Comparison of ENCODE assay signal across 18 cellular contexts in the genomic region with DNA sequence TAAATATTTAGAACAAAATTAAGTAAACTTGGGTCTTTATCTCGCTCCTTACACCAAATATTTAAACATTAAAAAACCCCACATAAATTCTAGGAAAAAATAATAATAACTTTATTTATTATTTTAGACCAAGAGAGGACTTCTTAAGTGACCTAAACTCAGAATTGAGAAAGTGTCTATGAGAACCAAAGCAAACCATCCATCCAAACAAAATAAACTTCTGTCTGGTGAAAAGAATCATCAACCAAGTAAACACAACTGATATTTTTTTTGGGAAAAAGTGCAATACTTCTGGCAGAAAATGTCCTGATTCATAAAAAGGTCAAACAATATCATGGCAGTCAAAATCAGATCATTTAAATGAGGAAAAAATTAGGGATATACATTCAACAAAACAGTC.
DNase-seq lines count a peak whose midpoint lies in the region; ATAC-seq, FAIRE-seq and TF ChIP-seq lines count a peak whose summit lies in the region.
"Had no signal": no experiment of that assay in that cellular context is flagged by ENCODE, and none has a peak within 500 bp of the region (broad histone marks: within the 10 kb centered on the region; RNA-seq: fewer than 3 reads in every experiment).

No MANE protein-coding gene starts in this region.

- no peaks in the 10 kb centered on the region for H3K27me3 ChIP-seq in IMR-90 (ENCODE audit: control insufficient read depth, insufficient read depth, low read length)
- H3K27me3 ChIP-seq: BLaER1 had no signal

- H3K23ac ChIP-seq in IMR-90 (ENCODE audit: low read depth, low read length): no peak overlapping the region

- no CpG with 5 or more reads among the region's 1 CpG for WGBS in IMR-90 (ENCODE audit: extremely low coverage in 2 of 2, insufficient read length in 1 of 2), 2 experiments

- no peaks in the 10 kb centered on the region for H3K4me1 ChIP-seq in IMR-90 (ENCODE audit: control insufficient read depth, insufficient read depth, low read length)
- H3K4me1 ChIP-seq in kidney (ENCODE audit: control insufficient read depth in 1 of 2, insufficient read depth in 1 of 2, low read depth in 1 of 2, low read length in 2 of 2): no peaks in the 10 kb centered on the region
- H3K4me1 ChIP-seq: BLaER1, Caco-2 had no signal

- FAIRE-seq in kidney (lab: Jason Lieb, UNC): peak; percentile 21
- FAIRE-seq: GM12892, GM19239 had no signal

- no peak; the same call in 1 of the 2 replicates for ATAC-seq in IMR-90 (ENCODE audit: low read depth)
- no peak for ATAC-seq in GM18505 (IDR thresholded peaks at IDR 0.05; ENCODE audit: unreplicated experiment)
- ATAC-seq: CD8-positive, alpha-beta T cell; GM23338; HCT116 had no signal

- no peak overlapping the region for H3K4me2 ChIP-seq in IMR-90 (ENCODE audit: low read depth, low read length)
- H3K4me2 ChIP-seq: BLaER1, GM23338 had no signal

- POLR2A ChIA-PET in IMR-90 (lab: Charles Lee; ENCODE audit: unreplicated experiment): no interaction called here

- dilution Hi-C loops in IMR-90 (cut with HindIII; ENCODE audit: low sequenced_read_pairs, unreplicated experiment): no loop called here

- TF ChIP-seq CTCF in IMR-90 (conservative IDR thresholded peaks at IDR 0.05; ENCODE audit: low read depth, low read length): no peak
- TF ChIP-seq CTCF in kidney (IDR thresholded peaks at IDR 0.05; ENCODE audit: borderline replicate concordance, extremely low read depth, insufficient read depth): no peak

- H2BK20ac ChIP-seq in IMR-90 (ENCODE audit: low read depth, low read length): no peak overlapping the region

- DNase-seq in IMR-90: peak; percentile 2
- peak; percentile 16 for DNase-seq in brain pericyte (ENCODE audit: low read depth, low spot score)
- DNase-seq in kidney: no peak
- no peak for DNase-seq in activated CD4-positive, CD25-positive, alpha-beta regulatory T cell treated with anti-CD3 and anti-CD28 coated beads, Interleukin-2, amount 50 U/mL, for 72 hours
- no peak for DNase-seq in GM19240 (ENCODE audit: insufficient read length, low spot score)
- DNase-seq: Caco-2; CD4-positive, CD25-positive, alpha-beta regulatory T cell; CD8-positive, alpha-beta T cell; DMS153; DND-41; H9 had no signal

- H4K8ac ChIP-seq in IMR-90 (ENCODE audit: low read depth in 2 of 2, low read length in 2 of 2): no peak overlapping the region

- H2BK120ac ChIP-seq in IMR-90 (ENCODE audit: low read depth, low read length): no peak overlapping the region

- H2AK5ac ChIP-seq in IMR-90 (ENCODE audit: low read depth, low read length): no peak overlapping the region

- H4K91ac ChIP-seq in IMR-90 (ENCODE audit: insufficient read depth, low read depth, low read length): no peak overlapping the region

- TF ChIP-seq RAD21 in IMR-90 (IDR thresholded peaks at IDR 0.05; ENCODE audit: low read length): no peak

- H3K9ac ChIP-seq in IMR-90 (ENCODE audit: low read depth, low read length) (no peak overlapping the region), kidney (ENCODE audit: low read length in 2 of 2) (no peak overlapping the region)
- H3K9ac ChIP-seq: BLaER1 had no signal

- no TSS peak for BruUV-seq in IMR-90 (replicated peaks; lab: Mats Ljungman, UMichigan)

- no peak overlapping the region for H2AK9ac ChIP-seq in IMR-90 (replicated peaks; ENCODE audit: low read depth, low read length, poor library complexity)

- no peaks in the 10 kb centered on the region for H3K9me1 ChIP-seq in IMR-90 (ENCODE audit: insufficient read depth, low read length)

- in situ Hi-C loops in IMR-90 (cut with MboI; ENCODE audit: low sequenced_read_pairs): no loop called here

- H2BK5ac ChIP-seq in IMR-90 (ENCODE audit: low read depth, low read length, poor library complexity, severe bottlenecking): no peak overlapping the region

- no peak overlapping the region for H2BK15ac ChIP-seq in IMR-90 (ENCODE audit: low read depth, low read length)

- intact Hi-C loops in IMR-90 (cut with micrococcal nuclease): no loop called here
- intact Hi-C loops in kidney (cut with DNase I): no loop called here

- H3K36me3 ChIP-seq in IMR-90 (ENCODE audit: control insufficient read depth, insufficient read depth, low read length) (no peaks in the 10 kb centered on the region), kidney (ENCODE audit: control insufficient read depth in 1 of 2, insufficient read depth in 2 of 2, low read length in 2 of 2) (no peaks in the 10 kb centered on the region)
- H3K36me3 ChIP-seq: BLaER1 had no signal

- H4K20me1 ChIP-seq in IMR-90 (ENCODE audit: insufficient read depth, low read length): no peaks in the 10 kb centered on the region
- H4K20me1 ChIP-seq: BLaER1 had no signal

- H3K9me3 ChIP-seq in IMR-90 (ENCODE audit: control insufficient read depth, insufficient read depth, low read length) (no peaks in the 10 kb centered on the region), kidney (ENCODE audit: control insufficient read depth in 1 of 2, low read length in 2 of 2) (no peaks in the 10 kb centered on the region)
- H3K9me3 ChIP-seq: BLaER1, Caco-2 had no signal

- no peak overlapping the region for H3K4ac ChIP-seq in IMR-90 (ENCODE audit: low read depth, low read length)

- H3K79me1 ChIP-seq in IMR-90 (ENCODE audit: low read depth in 1 of 2, low read length in 2 of 2): no peaks in the 10 kb centered on the region

- H4K5ac ChIP-seq in IMR-90 (ENCODE audit: low read depth, low read length): no peak overlapping the region

- H3K4me3 ChIP-seq in IMR-90 (ENCODE audit: insufficient read depth, low read depth, low read length) (no peak overlapping the region), kidney (ENCODE audit: low read length in 2 of 2) (no peak overlapping the region)
- H3K4me3 ChIP-seq: BLaER1, GM23338 had no signal

- TF ChIP-seq POLR2A in IMR-90 (IDR thresholded peaks at IDR 0.05; ENCODE audit: low read depth, low read length): no peak
- no peak for TF ChIP-seq POLR2A in GM18505 (IDR thresholded peaks at IDR 0.05; ENCODE audit: borderline replicate concordance, extremely low read depth, insufficient read depth, insufficient read length)

- H3K56ac ChIP-seq in IMR-90 (ENCODE audit: extremely low read depth, insufficient read depth, low read length): no peak overlapping the region

- no peak overlapping the region for H2AFZ ChIP-seq in IMR-90 (replicated peaks; ENCODE audit: low read length, poor library complexity)
- H2AFZ ChIP-seq: GM23338 had no signal

- H3K27ac ChIP-seq in IMR-90 (ENCODE audit: insufficient read depth, low read length) (no peak overlapping the region; the same call in 1 of the 2 replicates), kidney (ENCODE audit: low read depth in 2 of 2, low read length in 2 of 2) (no peak overlapping the region)
- H3K27ac ChIP-seq: BLaER1, C4-2B had no signal

- no peak overlapping the region for H3K14ac ChIP-seq in IMR-90 (replicated peaks; ENCODE audit: low read depth, low read length)

- no peak overlapping the region for H3K18ac ChIP-seq in IMR-90 (ENCODE audit: low read depth, low read length)

- CTCF ChIA-PET in IMR-90 (lab: Yijun Ruan, JAX): no interaction called here

TF ChIP-seq in IMR-90, 13 proteins besides CTCF, POLR2A, EP300 and RAD21:
- TF ChIP-seq RFX5 (IDR thresholded peaks at IDR 0.05; ENCODE audit: low read depth, low read length) (no peak), ELK1 (IDR thresholded peaks at IDR 0.05; ENCODE audit: borderline replicate concordance, low read depth, low read length) (no peak), SMC3 (IDR thresholded peaks at IDR 0.05; ENCODE audit: low read depth, low read length) (no peak)
TF ChIP-seq in IMR-90: peak in this region for 0.

Comparison
In these comparisons a context has a peak if more than half of its experiments do, and no peak if none do; other contexts are left out.
1. DNase-seq: peak in IMR-90 (single experiment) and brain pericyte (single experiment); none in kidney (single experiment), activated CD4-positive, CD25-positive, alpha-beta regulatory T cell treated with anti-CD3 and anti-CD28 coated beads, Interleukin-2, amount 50 U/mL, for 72 hours (single experiment) and GM19240 (single experiment).